9 cellular contexts compared by ENCODE assay signal in the genomic region with DNA sequence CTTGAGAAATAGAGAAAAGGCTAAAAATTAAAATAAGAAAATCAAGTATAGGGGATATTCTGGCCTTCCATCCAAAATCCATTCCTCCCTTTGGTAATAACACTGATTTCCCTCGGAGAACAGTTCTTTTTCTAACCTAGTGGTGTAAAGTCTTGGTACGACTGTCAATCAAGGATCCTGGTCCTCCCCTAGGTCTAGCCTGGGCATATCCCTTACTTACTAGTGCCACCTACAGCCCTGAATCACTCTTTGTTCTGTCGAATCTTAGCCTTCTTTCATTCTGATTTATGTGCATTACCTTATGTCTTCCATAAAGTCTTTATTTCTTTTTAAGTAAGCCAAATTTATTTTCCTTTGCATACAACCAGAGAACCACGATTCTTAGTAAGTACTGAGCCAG.
DNase-seq lines count a peak whose midpoint lies in the region; ATAC-seq and FAIRE-seq lines count a peak whose summit lies in the region.
"Had no signal": no experiment of that assay in that cellular context is flagged by ENCODE, and none has a peak within 500 bp of the region (broad histone marks: within the 10 kb centered on the region; RNA-seq: fewer than 3 reads in every experiment).

No MANE protein-coding gene starts in this region.

- H3K9me3 ChIP-seq in HAP-1: no peaks in the 10 kb centered on the region

- no peak overlapping the region for H3K4me3 ChIP-seq in HAP-1

- DNase-seq in Caki2 (ENCODE audit: low read depth): peak; percentile 37
- DNase-seq in HAP-1 (ENCODE audit: low spot score in 2 of 2): peak; percentile 61 to 67
- peak; percentile 57 for DNase-seq in RCC 7860 (ENCODE audit: low spot score)
- peak; percentile 50 for DNase-seq in iPS DF 19.7 (ENCODE audit: low read depth, low spot score)
- no peak for DNase-seq in effector CD8-positive, alpha-beta T cell (lab: John Stamatoyannopoulos, UW)
- no peak for DNase-seq in stimulated activated CD4-positive, alpha-beta T cell treated with anti-CD3 and anti-CD28 coated beads, Interleukin-15, amount 100 ng/mL, for 24 hours
- DNase-seq in GF-D8 (lab: John Stamatoyannopoulos, UW): no peak
- DNase-seq: activated effector memory CD4-positive, alpha-beta T cell treated with Interleukin-2 at 50 U/mL for 16 hours had no signal

- in situ Hi-C loops in Caki2 (cut with HindIII; ENCODE audit: low pct_unique_long_range_greater_than_20kb, low sequenced_read_pairs) (no loop called here), HAP-1 (cut with MboI; ENCODE audit: low sequenced_read_pairs) (no loop called here)

- ATAC-seq in GM21447 (IDR thresholded peaks at IDR 0.05; ENCODE audit: unreplicated experiment): no peak

- H3K27me3 ChIP-seq in HAP-1 (ENCODE audit: low read depth): no peaks in the 10 kb centered on the region

- FAIRE-seq in RCC 7860 (lab: Jason Lieb, UNC): peak; percentile 72

- H3K4me1 ChIP-seq in HAP-1: no peaks in the 10 kb centered on the region

- H3K36me3 ChIP-seq in HAP-1 (replicated peaks): no peaks in the 10 kb centered on the region

Comparison
In these comparisons a context has a peak if more than half of its experiments do, and no peak if none do; other contexts are left out.
1. DNase-seq: peak in Caki2 (single experiment), HAP-1 (2 of 2), RCC 7860 (single experiment) and iPS DF 19.7 (single experiment); none in effector CD8-positive, alpha-beta T cell (single experiment), stimulated activated CD4-positive, alpha-beta T cell treated with anti-CD3 and anti-CD28 coated beads, Interleukin-15, amount 100 ng/mL, for 24 hours (single experiment) and GF-D8 (single experiment).